Comparison of ENCODE assay signal across 8 cellular contexts in genomic region chr20:25056601-25057233, GRCh38. TPM values are rescaled to one million over a fixed set of nuclear protein-coding genes. Genes with fewer than 3 reads are reported as not detected.
DNase-seq lines count a peak whose midpoint lies in the region; ATAC-seq and TF ChIP-seq lines count a peak whose summit lies in the region.

No MANE protein-coding gene starts in this region.

- 6 to 18% (median 7%) methylated on average over 6 to 24 of the region's 24 CpGs for WGBS in heart left ventricle, 4 donors

- no peaks in the 10 kb centered on the region for H3K79me2 ChIP-seq in SU-DHL-6 (ENCODE audit: insufficient read depth, low read length)

- DNase-seq in AG04449 (ENCODE audit: low read depth, low spot score), result no peak
- peak in 4 of 5 donors; percentile 18 to 80 (median 36) for DNase-seq in heart left ventricle
- no peak for DNase-seq in ACHN
- DNase-seq in stimulated activated CD4-positive, alpha-beta T cell treated with anti-CD3 and anti-CD28 coated beads, Interleukin-4, amount 100 ng/mL, for 4 hours, result no peak
- DNase-seq in effector CD4-positive, alpha-beta T cell, result no peak

- H3K36me3 ChIP-seq in SU-DHL-6 (ENCODE audit: low read length) (no peaks in the 10 kb centered on the region), heart left ventricle (peaks cover 0 to 3% (median 0%) of the 10 kb centered on the region in 9 donors), skeletal muscle tissue (ENCODE audit: control insufficient read depth in 3 of 3, insufficient read depth in 3 of 3, low read length in 3 of 3) (peaks cover 0 to 6% (median 2%) of the 10 kb centered on the region in 3 donors)

- peak; percentile 22 for ATAC-seq in GM21390 (IDR thresholded peaks at IDR 0.05; ENCODE audit: unreplicated experiment)
- no peak for ATAC-seq in heart left ventricle

- POLR2A ChIA-PET in AG04449 (lab: Yijun Ruan, JAX), result no interaction called here

- no peaks in the 10 kb centered on the region for H4K20me1 ChIP-seq in SU-DHL-6 (ENCODE audit: low read depth, low read length)

- H3K9me3 ChIP-seq in SU-DHL-6 (ENCODE audit: insufficient read depth, low read length), result no peaks in the 10 kb centered on the region
- H3K9me3 ChIP-seq in heart left ventricle, result no peaks in the 10 kb centered on the region
- no peaks in the 10 kb centered on the region for H3K9me3 ChIP-seq in skeletal muscle tissue (ENCODE audit: control insufficient read depth in 3 of 3, low read length in 3 of 3)

- no peak for TF ChIP-seq CTCF in AG04449 (IDR thresholded peaks at IDR 0.05; ENCODE audit: insufficient read depth, low read length, missing control alignments)
- TF ChIP-seq CTCF in SU-DHL-6 (IDR thresholded peaks at IDR 0.05; ENCODE audit: insufficient read depth, low read length, poor library complexity, severe bottlenecking), result no peak
- TF ChIP-seq CTCF in heart left ventricle (IDR thresholded peaks at IDR 0.05), result no peak

- CTCF ChIA-PET in AG04449 (lab: Yijun Ruan, JAX), result interaction anchor here (2.3 to 14.9 kb wide), 2 partner anchors 8 to 60 kb away, joined by 16 to 382 read pairs; no protein-coding TSS in a partner anchor

- no peak for TF ChIP-seq POLR2A in heart left ventricle (IDR thresholded peaks at IDR 0.05)

- H3K27me3 ChIP-seq in SU-DHL-6 (ENCODE audit: low read length) (no peaks in the 10 kb centered on the region; the same call in 1 of the 2 replicates), heart left ventricle (no peaks in the 10 kb centered on the region), skeletal muscle tissue (ENCODE audit: control insufficient read depth in 3 of 3, insufficient read depth in 3 of 3, low read length in 3 of 3) (no peaks in the 10 kb centered on the region)

- H3F3A ChIP-seq in SU-DHL-6 (ENCODE audit: insufficient read depth), result no peaks in the 10 kb centered on the region

- H3K4me1 ChIP-seq in heart left ventricle (peaks cover 35 to 69% (median 57%) of the 10 kb centered on the region in 12 donors), skeletal muscle tissue (ENCODE audit: control insufficient read depth in 3 of 3, insufficient read depth in 3 of 3, low read length in 3 of 3) (peaks cover 52 to 65% (median 63%) of the 10 kb centered on the region in 3 donors)

- H3K27ac ChIP-seq in SU-DHL-6 (ENCODE audit: low read depth, low read length) (no peak overlapping the region), heart left ventricle (peak overlapping the region; percentile 91 to 100 (median 97)), skeletal muscle tissue (ENCODE audit: low read depth, low read length) (peak overlapping the region; percentile 90)

- no peak overlapping the region for H2AFZ ChIP-seq in SU-DHL-6 (ENCODE audit: low read depth, low read length, severe bottlenecking)

- H3K4me2 ChIP-seq in SU-DHL-6 (ENCODE audit: low read depth, low read length, poor library complexity, severe bottlenecking), result peak overlapping the region; percentile 66

- H3K9me2 ChIP-seq in SU-DHL-6 (replicated peaks; ENCODE audit: insufficient read depth, low read length), result no peaks in the 10 kb centered on the region

- in situ Hi-C loops in ACHN (cut with HindIII; ENCODE audit: low pct_ligation_motif_present, low pct_unique_long_range_greater_than_20kb, low sequenced_read_pairs), result no loop called here

- H3K9ac ChIP-seq in SU-DHL-6 (ENCODE audit: low read length) (no peak overlapping the region), skeletal muscle tissue (ENCODE audit: low read depth in 1 of 3, low read length in 3 of 3) (peak overlapping the region; percentile 89 to 98 (median 92))

- intact Hi-C loops in heart left ventricle (cut with DNase I), result loop anchor here in 4 of 10 donors (2.0 to 5.0 kb wide), 4 partner anchors 14 to 62 kb away; no protein-coding TSS in a partner anchor

- peak overlapping the region; percentile 65 for H3K4me3 ChIP-seq in AG04449 (ENCODE audit: low read depth, low read length)
- H3K4me3 ChIP-seq in SU-DHL-6 (ENCODE audit: insufficient read depth, low read length, poor library complexity, severe bottlenecking), result no peak overlapping the region
- H3K4me3 ChIP-seq in heart left ventricle, result peak overlapping the region; percentile 65 to 96 (median 88)
- peak overlapping the region; percentile 80 to 88 (median 88) for H3K4me3 ChIP-seq in skeletal muscle tissue (ENCODE audit: low read length in 3 of 3)

RNA-seq across cellular contexts. Expression of gene ACSS1, which starts 1.2 kb away (rescaled TPM):
- 100 to 1,000 TPM in 5 of 9 donors, 10 to 100 TPM in 4; 57.5 to 177 (median 104) TPM for total RNA-seq in heart left ventricle
- polyA plus RNA-seq in heart left ventricle, result 10 to 100 TPM; 43.5 to 78.9 TPM
- 8.9 TPM for total RNA-seq in skeletal muscle tissue

RNA-seq across cellular contexts. Expression of gene VSX1, which starts 25.2 kb away (rescaled TPM):
- under 1 TPM in 5 of 9 donors, not detected in 4; 0.22 to 0.96 (median 0.51) TPM for total RNA-seq in heart left ventricle
- under 1 TPM in 1 of 2 donors, not detected in 1; 0.19 TPM for polyA plus RNA-seq in heart left ventricle
- not detected for total RNA-seq in skeletal muscle tissue

Comparison
In these comparisons a context has a peak if more than half of its experiments do, and no peak if none do; other contexts are left out.
1. DNase-seq: peak in heart left ventricle (4 of 5); none in AG04449 (single experiment), ACHN (single experiment), stimulated activated CD4-positive, alpha-beta T cell treated with anti-CD3 and anti-CD28 coated beads, Interleukin-4, amount 100 ng/mL, for 4 hours (0 of 2) and effector CD4-positive, alpha-beta T cell (single experiment).